Comparison of ENCODE assay signal across 12 cellular contexts in the genomic region with DNA sequence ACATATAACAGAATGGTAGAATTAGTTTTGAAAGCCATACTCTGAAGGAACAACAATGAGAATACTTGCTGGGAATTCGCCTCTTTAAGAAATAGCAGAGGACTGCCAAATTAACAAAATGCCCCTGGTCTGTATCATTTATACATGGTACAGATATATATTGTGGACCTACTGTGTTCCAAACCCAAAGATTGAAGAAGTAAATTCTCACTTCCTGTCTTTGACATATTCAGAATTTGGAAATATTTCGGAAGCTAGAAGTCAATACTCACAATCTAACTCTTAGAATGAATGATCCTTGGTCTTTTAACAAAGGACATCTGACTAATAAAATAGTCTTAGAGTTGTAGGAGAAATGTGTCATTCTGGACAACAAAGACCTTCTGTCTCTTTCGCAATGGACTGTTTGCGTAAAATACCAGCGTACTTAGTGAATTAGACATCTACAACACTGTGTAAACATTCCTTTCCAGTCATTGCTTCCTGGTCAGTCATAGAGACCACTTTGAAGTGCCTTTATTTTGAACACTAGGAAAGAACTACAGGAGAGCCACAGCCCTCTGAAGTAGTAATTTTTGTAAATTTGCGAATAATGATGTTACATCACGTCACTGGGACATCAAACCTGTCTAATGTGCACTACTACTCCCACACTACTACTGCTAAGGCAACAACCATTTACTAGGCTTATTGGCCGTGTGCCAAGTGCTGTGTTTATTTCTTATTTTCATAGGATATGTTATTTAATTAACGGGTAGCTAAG.
A peak's percentile ranks its signal among the peaks of the same experiment; 100 is the strongest.
DNase-seq lines count a peak whose midpoint lies in the region; ATAC-seq and TF ChIP-seq lines count a peak whose summit lies in the region.
"Had no signal": no experiment of that assay in that cellular context is flagged by ENCODE, and none has a peak within 500 bp of the region (broad histone marks: within the 10 kb centered on the region; RNA-seq: fewer than 3 reads in every experiment).

No MANE protein-coding gene starts in this region.

- no peak for TF ChIP-seq CTCF in WTC11 (IDR thresholded peaks at IDR 0.05)
- TF ChIP-seq CTCF in tibial nerve (IDR thresholded peaks at IDR 0.05), result no peak
- TF ChIP-seq CTCF in lower leg skin (IDR thresholded peaks at IDR 0.05), result no peak

- peaks cover 57% of the 10 kb centered on the region for H3K36me3 Mint-ChIP-seq in WTC11
- H3K36me3 Mint-ChIP-seq: natural killer cell treated with Interleukin-12 subunit alpha and Interleukin-12 subunit beta and Interleukin-15 and Interleukin-18, amount 100 ng/mL, for 72 hours had no signal

- TF ChIP-seq EP300 in tibial nerve (IDR thresholded peaks at IDR 0.05), result peak; percentile 49 to 76

- peak overlapping the region in 3 of 4 donors; percentile 8 to 79 (median 65) for H3K27ac ChIP-seq in tibial nerve

- intact Hi-C loops in lower leg skin (cut with DNase I; ENCODE audit: low total_unique reads), result no loop called here

- WGBS in tibial nerve, 2 donors, result 47 to 56% methylated on average over 9 of the region's 9 CpGs
- WGBS in lower leg skin, 2 donors, result 76% methylated on average over 9 of the region's 9 CpGs

- POLR2A ChIA-PET in WTC11 (lab: Charles Lee), result no interaction called here

- H3K9me3 ChIP-seq in tibial nerve, result no peaks in the 10 kb centered on the region

- CTCF ChIA-PET in WTC11 (lab: Charles Lee), result no interaction called here

- H3K9me3 Mint-ChIP-seq in WTC11, result peaks cover 73% of the 10 kb centered on the region

- H3K4me3 ChIP-seq in tibial nerve, result no peak overlapping the region
- H3K4me3 ChIP-seq in lower leg skin (ENCODE audit: low read depth, poor library complexity, severe bottlenecking), result no peak overlapping the region

- no peak overlapping the region for H3K4me3 Mint-ChIP-seq in WTC11
- H3K4me3 Mint-ChIP-seq: natural killer cell treated with Interleukin-12 subunit alpha and Interleukin-12 subunit beta and Interleukin-15 and Interleukin-18, amount 100 ng/mL, for 72 hours had no signal

- H3K4me1 Mint-ChIP-seq in WTC11, result no peaks in the 10 kb centered on the region

- H3K27ac Mint-ChIP-seq in WTC11, result no peak overlapping the region
- H3K27ac Mint-ChIP-seq: natural killer cell treated with Interleukin-12 subunit alpha and Interleukin-12 subunit beta and Interleukin-15 and Interleukin-18, amount 100 ng/mL, for 72 hours had no signal

- peaks cover 0 to 22% (median 8%) of the 10 kb centered on the region in 4 donors for H3K4me1 ChIP-seq in tibial nerve

- no peaks in the 10 kb centered on the region for H3K27me3 ChIP-seq in tibial nerve

- peak; percentile 46 for DNase-seq in LoVo (ENCODE audit: low spot score)
- DNase-seq in WTC11 (ENCODE audit: low spot score), result no peak
- DNase-seq in iris pigment epithelial cell (ENCODE audit: low read depth), result peak; percentile 89
- no peak for DNase-seq in tibial nerve (ENCODE audit: low spot score in 2 of 2)
- no peak for DNase-seq in UCSD-AML1 (lab: John Stamatoyannopoulos, UW; ENCODE audit: unreplicated experiment)
- no peak for DNase-seq in lower leg skin (ENCODE audit: low spot score in 2 of 2)
- DNase-seq: activated CD8-positive, alpha-beta memory T cell treated with anti-CD3 and anti-CD28 coated beads, Interleukin-2, amount 50 U/mL, for 4 hours; effector CD8-positive, alpha-beta T cell; NCI-H1092 treated with DMSO at 0.1 percent for 48 hours; NK-92 treated with Interleukin-12 subunit alpha and Interleukin-12 subunit beta, amount 100 ng/mL, for 24 hours had no signal

- no peaks in the 10 kb centered on the region for H3K36me3 ChIP-seq in tibial nerve

- peaks cover 10% of the 10 kb centered on the region for H3K27me3 Mint-ChIP-seq in WTC11 (ENCODE audit: low read depth)
- H3K27me3 Mint-ChIP-seq: natural killer cell treated with Interleukin-12 subunit alpha and Interleukin-12 subunit beta and Interleukin-15 and Interleukin-18, amount 100 ng/mL, for 72 hours had no signal

- TF ChIP-seq POLR2A in tibial nerve (IDR thresholded peaks at IDR 0.05) (no peak), lower leg skin (IDR thresholded peaks at IDR 0.05) (no peak)

- ATAC-seq in WTC11, result no peak
- no peak for ATAC-seq in HG03039 (IDR thresholded peaks at IDR 0.05; ENCODE audit: unreplicated experiment)
- ATAC-seq: natural killer cell treated with Interleukin-12 subunit alpha and Interleukin-12 subunit beta and Interleukin-15 and Interleukin-18, amount 100 ng/mL, for 72 hours had no signal

TF ChIP-seq in WTC11, 78 proteins besides CTCF, POLR2A, EP300 and RAD21:
- TF ChIP-seq TCF7 (CRISPR knock-in tag; IDR thresholded peaks at IDR 0.05; ENCODE audit: low read depth) (no peak), GABPB1 (CRISPR knock-in tag; IDR thresholded peaks at IDR 0.05) (peak; percentile 84)

Comparison
In these comparisons a context has a peak if more than half of its experiments do, and no peak if none do; other contexts are left out.
1. DNase-seq: peak in LoVo (single experiment) and iris pigment epithelial cell (single experiment); none in WTC11 (single experiment), tibial nerve (0 of 2), UCSD-AML1 (single experiment) and lower leg skin (0 of 2).